8 cellular contexts compared by ENCODE assay signal in genomic region chr7:77351539-77352004, GRCh38.
A peak's percentile ranks its signal among the peaks of the same experiment; 100 is the strongest.
DNase-seq lines count a peak whose midpoint lies in the region; ATAC-seq, FAIRE-seq and TF ChIP-seq lines count a peak whose summit lies in the region.

No MANE protein-coding gene starts in this region.

- peak; percentile 92 for ATAC-seq in GM19035 (IDR thresholded peaks at IDR 0.05; ENCODE audit: unreplicated experiment)
- ATAC-seq in HG03045 (IDR thresholded peaks at IDR 0.05; ENCODE audit: unreplicated experiment): peak; percentile 84
- peak; percentile 61 for ATAC-seq in K562

- in situ Hi-C loops in K562 (cut with MboI): no loop called here

- DNase-seq in T-helper 2 cell: peak in 3 of 5 experiments; percentile 21 to 94 (median 84)
- no peak for DNase-seq in K562 (ENCODE audit: extremely low read depth in 1 of 4, low spot score in 3 of 4)
- DNase-seq in stimulated activated CD4-positive, alpha-beta T cell treated with anti-CD3 and anti-CD28 coated beads, Interleukin-1b, Interleukin-23, amount 100 ng/mL, for 48 hours: peak; percentile 44
- DNase-seq in D341Med (ENCODE audit: low spot score): no peak
- no peak for DNase-seq in HTR-8/SVneo (ENCODE audit: insufficient read length, low spot score)
- DNase-seq in NCI-H526 (lab: John Stamatoyannopoulos, UW): no peak

- no peak overlapping the region for H3K9ac ChIP-seq in K562 (ENCODE audit: insufficient read depth in 1 of 2, low read depth in 2 of 2, low read length in 2 of 2)

- no peak for TF ChIP-seq EP300 in K562 (IDR thresholded peaks at IDR 0.05; ENCODE audit: low read length)

- no TSS peak for BruUV-seq in K562 (replicated peaks; lab: Mats Ljungman, UMichigan)

- no peak for TF ChIP-seq POLR2A in K562 (conservative IDR thresholded peaks at IDR 0.05)

- intact Hi-C loops in K562 (cut with micrococcal nuclease): no loop called here

- no peaks in the 10 kb centered on the region for H3K36me3 ChIP-seq in K562 (ENCODE audit: control insufficient read depth, insufficient read depth, low read length)

- CTCF ChIA-PET in K562 (lab: Yijun Ruan, JAX; ENCODE audit: low intra/inter-chr PET ratio): no interaction called here

- no peaks in the 10 kb centered on the region for H3K9me1 ChIP-seq in K562 (ENCODE audit: control insufficient read depth, insufficient read depth, low read length)

- H3K79me2 ChIP-seq in K562 (ENCODE audit: control insufficient read depth, insufficient read depth, low read length): no peaks in the 10 kb centered on the region

- no peak overlapping the region for H3K4me2 ChIP-seq in K562 (ENCODE audit: insufficient read depth, low read length)

- H3K4me3 ChIP-seq in K562: no peak overlapping the region

- no peaks in the 10 kb centered on the region for H4K20me1 ChIP-seq in K562 (replicated peaks; ENCODE audit: control insufficient read depth, insufficient read depth, low read length)

- no peaks in the 10 kb centered on the region for H3K4me1 ChIP-seq in K562 (replicated peaks in 1 of 2; ENCODE audit: control insufficient read depth in 2 of 2, insufficient read depth in 2 of 2, low read length in 2 of 2)

- 8% methylated on average over 5 of the region's 5 CpGs for WGBS in K562 (ENCODE audit: insufficient coverage, low coverage, missing lambda C conversion rate)

- FAIRE-seq in K562 (lab: Jason Lieb, UNC) (peak; percentile 72), HTR-8/SVneo (lab: Jason Lieb, UNC) (no peak)

- TF ChIP-seq CTCF in K562 (IDR thresholded peaks at IDR 0.05 in 2 of 3, conservative IDR thresholded peaks at IDR 0.05 in 1 of 3; ENCODE audit: insufficient read depth in 2 of 3, low read depth in 1 of 3, low read length in 3 of 3): no peak

- peaks cover 0 to 6% of the 10 kb centered on the region in 2 experiments; a peak in 2 of 5 replicates for H3K27me3 ChIP-seq in K562 (ENCODE audit: control insufficient read depth in 2 of 2, insufficient read depth in 2 of 2, low read length in 2 of 2)

- POLR2A ChIA-PET in K562 (lab: Yijun Ruan, JAX): no interaction called here

- no peaks in the 10 kb centered on the region for H3K9me3 ChIP-seq in K562 (replicated peaks; ENCODE audit: control insufficient read depth, insufficient read depth, low read depth, low read length)

- H2AFZ ChIP-seq in K562 (ENCODE audit: low read depth, low read length): no peak overlapping the region

- TF ChIP-seq RAD21 in K562 (CRISPR knock-in tag; conservative IDR thresholded peaks at IDR 0.05 in 1 of 2, IDR thresholded peaks at IDR 0.05 in 1 of 2): no peak

- no peak overlapping the region for H3K27ac ChIP-seq in K562 (ENCODE audit: extremely low read depth, low read depth, low read length)

TF ChIP-seq in K562, 482 proteins besides CTCF, POLR2A, EP300 and RAD21:
- TF ChIP-seq SMARCA5 (IDR thresholded peaks at IDR 0.05) (no peak), GABPA (tag; conservative IDR thresholded peaks at IDR 0.05; ENCODE audit: low read depth) (peak; percentile 62)

Comparison
In these comparisons a context has a peak if more than half of its experiments do, and no peak if none do; other contexts are left out.
1. DNase-seq: peak in T-helper 2 cell (3 of 5) and stimulated activated CD4-positive, alpha-beta T cell treated with anti-CD3 and anti-CD28 coated beads, Interleukin-1b, Interleukin-23, amount 100 ng/mL, for 48 hours (single experiment); none in K562 (0 of 4), D341Med (single experiment), HTR-8/SVneo (single experiment) and NCI-H526 (0 of 2).
2. Peak in every context shown above with its lines, with median percentiles within 50 percentile points of each other: ATAC-seq.